ENCODE assay signal across 8 cellular contexts in the genomic region with DNA sequence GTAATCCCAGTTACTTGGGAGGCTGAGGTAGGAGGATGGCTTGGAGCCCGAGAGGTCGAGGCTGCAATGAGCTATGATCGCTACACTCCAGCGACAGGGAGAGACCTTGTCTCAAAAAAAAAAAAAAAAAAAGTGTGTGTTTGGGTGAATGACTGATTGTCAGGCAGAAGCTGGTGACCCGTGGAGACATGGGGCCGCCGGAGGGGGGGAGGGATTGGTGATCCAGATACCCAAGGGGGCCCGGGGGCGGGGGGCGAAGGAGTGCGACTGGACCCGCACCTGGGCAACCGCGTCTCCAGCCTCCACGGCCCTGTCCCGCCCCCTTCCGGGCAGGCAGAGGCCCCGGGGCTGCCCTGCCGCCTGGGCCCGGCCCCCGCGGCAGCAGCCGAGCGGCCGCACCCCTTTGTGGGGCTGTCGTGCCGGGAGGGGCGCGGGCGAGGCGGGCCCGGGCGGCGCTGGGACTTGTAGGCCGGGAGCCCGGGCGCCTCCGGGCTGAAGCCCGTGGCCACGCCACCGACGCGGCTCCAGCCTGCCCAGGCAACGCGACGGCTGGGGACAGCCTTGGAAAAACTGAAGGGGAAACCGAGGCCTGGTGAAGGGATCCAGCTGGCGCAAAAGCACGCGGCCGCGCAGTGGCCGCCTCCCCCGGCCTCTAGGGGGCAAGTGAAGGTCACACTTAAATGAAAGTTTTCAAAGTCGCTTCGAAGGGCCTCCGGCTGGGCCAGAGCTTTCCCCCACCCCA. TPM values are rescaled to one million over a fixed set of nuclear protein-coding genes. Genes with fewer than 3 reads are reported as not detected.
DNase-seq lines count a peak whose midpoint lies in the region; ATAC-seq and TF ChIP-seq lines count a peak whose summit lies in the region.

No MANE protein-coding gene starts in this region.

- TF ChIP-seq CTCF in GM12864 (IDR thresholded peaks at IDR 0.05; ENCODE audit: low read depth, low read length, missing control alignments) (peak; percentile 68), HL-60 (IDR thresholded peaks at IDR 0.05; ENCODE audit: insufficient read depth, low read length) (no peak), breast epithelium (IDR thresholded peaks at IDR 0.05) (peak in 2 of 3 donors; percentile 39 to 47), spleen (IDR thresholded peaks at IDR 0.05 in 8 of 11, conservative IDR thresholded peaks at IDR 0.05 in 3 of 11) (peak; percentile 3 to 71 (median 54))

- peaks cover 0 to 9% of the 10 kb centered on the region in 2 donors for H3K4me1 ChIP-seq in breast epithelium
- H3K4me1 ChIP-seq in spleen = peaks cover 27 to 81% (median 57%) of the 10 kb centered on the region in 6 donors

- no peak for ATAC-seq in GM19395 (IDR thresholded peaks at IDR 0.05; ENCODE audit: unreplicated experiment)

- no peak for TF ChIP-seq POLR2A in breast epithelium (IDR thresholded peaks at IDR 0.05)
- no peak for TF ChIP-seq POLR2A in spleen (IDR thresholded peaks at IDR 0.05)

- 0 out of 2 replicates have a peak overlapping the region, but pooled peaks have one; percentile 15 for H3K27ac ChIP-seq in HL-60 (replicated peaks)
- H3K27ac ChIP-seq in breast epithelium = peak overlapping the region; percentile 57 to 81
- H3K27ac ChIP-seq in spleen = peak overlapping the region; percentile 67 to 98 (median 84)

- H3K9me3 ChIP-seq in breast epithelium (no peaks in the 10 kb centered on the region), spleen (no peaks in the 10 kb centered on the region)

- WGBS in spleen, 5 donors = 4 to 11% (median 4%) methylated on average over 14 to 57 of the region's 57 CpGs

- intact Hi-C loops in breast epithelium (cut with DNase I; ENCODE audit: low total_unique reads) (no loop called here), spleen (cut with DNase I; ENCODE audit: low total_unique reads) (loop anchor here (5.0 kb wide), 1 partner anchor 228 kb away; no protein-coding TSS in a partner anchor)

- DNase-seq in GM12864 (ENCODE audit: low read depth) (no peak), HL-60 (ENCODE audit: low read depth in 1 of 2, low spot score in 1 of 2) (no peak), T-helper 2 cell (peak; percentile 40 to 77 (median 52)), breast epithelium (ENCODE audit: low spot score in 2 of 2) (no peak), iPS-NIHi11 (ENCODE audit: low spot score) (peak; percentile 90), spleen (peak; percentile 95), NCI-H2081 treated with DMSO at 0.1 percent for 48 hours (lab: John Stamatoyannopoulos, UW) (no peak)

- H3K27me3 ChIP-seq in HL-60 (ENCODE audit: insufficient read depth, poor library complexity, severe bottlenecking) (no peaks in the 10 kb centered on the region), breast epithelium (no peaks in the 10 kb centered on the region), spleen (replicated peaks in 1 of 7) (no peaks in the 10 kb centered on the region)

- peak overlapping the region; percentile 31 for H3K4me3 ChIP-seq in GM12864 (ENCODE audit: low read depth, low read length)
- H3K4me3 ChIP-seq in HL-60 (replicated peaks; ENCODE audit: insufficient read depth, low read length) = no peak overlapping the region
- peak overlapping the region; percentile 33 to 69 (median 47) for H3K4me3 ChIP-seq in breast epithelium
- H3K4me3 ChIP-seq in spleen = peak overlapping the region; percentile 6 to 94 (median 39)

- H3K36me3 ChIP-seq in breast epithelium (no peaks in the 10 kb centered on the region), spleen (peaks cover 0 to 29% (median 9%) of the 10 kb centered on the region in 6 donors)

RNA-seq across cellular contexts. Expression of a gene that starts 2.1 kb away (rescaled TPM):
- total RNA-seq in breast epithelium (10 to 100 TPM in 2 of 3 donors, 1 to 10 TPM in 1; 5.1 to 13.5 (median 10.5) TPM), spleen (100 to 1,000 TPM in 1 of 7 donors, 10 to 100 TPM in 6; 49.2 to 120 (median 61.6) TPM)
- 10 to 100 TPM; 48.6 to 87.8 (median 81.2) TPM for polyA plus RNA-seq in spleen

RNA-seq across cellular contexts. Expression of a gene that starts 38.1 kb away (rescaled TPM):
- 10 to 100 TPM; 13.8 to 26.9 (median 17.4) TPM for total RNA-seq in breast epithelium
- 10 to 100 TPM; 22.0 to 41.3 (median 24.2) TPM for total RNA-seq in spleen
- polyA plus RNA-seq in spleen = 10 to 100 TPM; 16.2 to 20.2 (median 16.7) TPM

RNA-seq across cellular contexts. Expression of a gene that starts 59.5 kb away (rescaled TPM):
- not detected for total RNA-seq in breast epithelium
- not detected for total RNA-seq in spleen
- polyA plus RNA-seq in spleen = not detected

Comparison
In these comparisons a context has a peak if more than half of its experiments do, and no peak if none do; other contexts are left out.
1. DNase-seq: peak in T-helper 2 cell (5 of 5), iPS-NIHi11 (single experiment) and spleen (single experiment); none in GM12864 (single experiment), HL-60 (0 of 2), breast epithelium (0 of 2) and NCI-H2081 treated with DMSO at 0.1 percent for 48 hours (single experiment).
2. H3K27ac ChIP-seq: peak in every context shown above with its lines; median percentile 84 in spleen; 69 in breast epithelium; 15 in HL-60.